ENCODE assay signal across 21 cellular contexts in genomic region chr12:65419284-65420072, GRCh38.
"Had no signal": no experiment of that assay in that cellular context is flagged by ENCODE, and none has a peak within 500 bp of the region (broad histone marks: within the 10 kb centered on the region; RNA-seq: fewer than 3 reads in every experiment).

No MANE protein-coding gene starts in this region.

- H3K4me3 ChIP-seq: gastroesophageal sphincter, heart right ventricle, right lobe of liver, skin epidermis, tibial artery had no signal

- H3K36me3 ChIP-seq: right lobe of liver had no signal

- ATAC-seq: activated CD4-positive, CD25-positive, alpha-beta regulatory T cell treated with anti-CD3 and anti-CD28 coated beads, Interleukin-2, amount 50 U/mL, for 24 hours; activated T-cell treated with anti-CD3 and anti-CD28 coated beads, Interleukin-2, amount 50 U/mL, for 72 hours; gastroesophageal sphincter; heart right ventricle; left colon; right lobe of liver had no signal

- H3K27ac ChIP-seq: epithelial cell of prostate, gastroesophageal sphincter, heart right ventricle, right lobe of liver, skin epidermis, tibial artery had no signal

- H3K4me1 ChIP-seq: gastroesophageal sphincter, tibial artery had no signal

- H3K27me3 ChIP-seq: gastroesophageal sphincter, heart right ventricle, right lobe of liver, tibial artery had no signal

- DNase-seq: activated CD4-positive, alpha-beta memory T cell treated with anti-CD3 and anti-CD28 coated beads, Interleukin-2, amount 10 ng/mL, durations not matched to agents 7 days and 5 days; activated CD4-positive, alpha-beta T cell treated with anti-CD3 and anti-CD28 coated beads, Interleukin-2, amount 10 ng/mL, durations not matched to agents 24 days and 14 days; activated effector memory CD4-positive, alpha-beta T cell treated with Interleukin-2 at 50 U/mL for 16 hours; activated naive CD4-positive, alpha-beta T cell treated with anti-CD3 and anti-CD28 coated beads, Interleukin-2, amount 10 ng/mL, durations not matched to agents 7 days and 5 days; activated T-cell treated with anti-CD3 and anti-CD28 coated beads, Interleukin-2, amount 50 U/mL, for 72 hours; amygdala; cerebellar nuclear complex; cortex of kidney; islet precursor cell; left colon; naive B cell; occipital lobe; right lobe of liver; stimulated activated CD4-positive, alpha-beta T cell treated with anti-CD3 and anti-CD28 coated beads, Interleukin-1b, Interleukin-23, amount 100 ng/mL, for 48 hours; T1000; tibial artery had no signal
